Comparison of ENCODE assay signal across 1 cellular context in the genomic region with DNA sequence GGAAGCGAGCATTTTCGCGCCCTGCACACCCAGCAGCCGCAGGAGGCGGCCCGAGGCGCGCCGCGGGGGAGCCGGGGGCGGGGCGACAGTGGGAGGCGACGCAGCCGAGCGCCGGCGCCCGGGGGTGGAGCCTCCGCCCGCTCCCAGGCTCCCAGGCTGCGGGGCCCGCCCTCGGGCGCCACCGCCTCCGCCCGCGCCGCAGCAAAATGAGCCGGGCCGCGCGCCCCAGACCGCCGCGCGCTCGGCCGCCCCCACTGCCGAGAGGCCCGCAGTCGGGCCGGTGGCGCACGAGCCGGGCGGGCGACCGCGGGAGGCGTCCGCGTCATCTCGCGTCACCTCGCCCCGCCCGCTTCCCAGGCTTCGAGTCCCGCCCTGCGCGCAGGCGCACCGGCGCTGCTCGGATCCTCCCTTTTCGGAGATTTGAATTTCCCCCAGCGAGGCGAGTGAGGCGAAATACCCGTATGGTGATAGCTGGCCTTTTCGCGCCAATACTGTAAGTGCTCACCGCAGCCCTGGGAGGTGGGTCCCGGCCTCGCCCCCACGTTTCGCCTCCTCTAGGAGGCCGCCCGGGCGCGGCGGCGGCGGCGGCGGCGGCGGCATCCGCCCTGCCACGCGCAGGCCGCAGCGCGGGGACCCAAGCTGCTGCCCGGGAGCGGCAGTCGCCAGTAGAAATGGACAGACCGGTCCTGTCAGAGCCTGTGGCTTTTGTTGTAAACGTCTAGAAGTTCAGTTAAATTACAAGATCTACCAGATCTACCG.
TF ChIP-seq lines count a peak whose summit lies in the region.

TMEM187 (plus strand) TSS at position 387 of the 759 bp plus-strand sequence. CDS start 9,309 bp downstream, outside the sequence.

TF ChIP-seq in IMR-90, 13 proteins besides CTCF, POLR2A, EP300 and RAD21 (continued from another document):
- TF ChIP-seq, protein P1, sequence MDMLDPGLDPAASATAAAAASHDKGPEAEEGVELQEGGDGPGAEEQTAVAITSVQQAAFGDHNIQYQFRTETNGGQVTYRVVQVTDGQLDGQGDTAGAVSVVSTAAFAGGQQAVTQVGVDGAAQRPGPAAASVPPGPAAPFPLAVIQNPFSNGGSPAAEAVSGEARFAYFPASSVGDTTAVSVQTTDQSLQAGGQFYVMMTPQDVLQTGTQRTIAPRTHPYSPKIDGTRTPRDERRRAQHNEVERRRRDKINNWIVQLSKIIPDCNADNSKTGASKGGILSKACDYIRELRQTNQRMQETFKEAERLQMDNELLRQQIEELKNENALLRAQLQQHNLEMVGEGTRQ (IDR thresholded peaks at IDR 0.05; ENCODE audit: low read depth, low read length), result no peak
- no peak for TF ChIP-seq RCOR1 (IDR thresholded peaks at IDR 0.05; ENCODE audit: insufficient replicate concordance, low read length)
- no peak for TF ChIP-seq MXI1 (IDR thresholded peaks at IDR 0.05; ENCODE audit: borderline replicate concordance, low read depth, low read length)
- no peak for TF ChIP-seq SMC3 (IDR thresholded peaks at IDR 0.05; ENCODE audit: low read depth, low read length)
- no peak for TF ChIP-seq MAFK (IDR thresholded peaks at IDR 0.05; ENCODE audit: low read depth, low read length)
